ENCODE assay signal across 1 cellular context in the genomic region with DNA sequence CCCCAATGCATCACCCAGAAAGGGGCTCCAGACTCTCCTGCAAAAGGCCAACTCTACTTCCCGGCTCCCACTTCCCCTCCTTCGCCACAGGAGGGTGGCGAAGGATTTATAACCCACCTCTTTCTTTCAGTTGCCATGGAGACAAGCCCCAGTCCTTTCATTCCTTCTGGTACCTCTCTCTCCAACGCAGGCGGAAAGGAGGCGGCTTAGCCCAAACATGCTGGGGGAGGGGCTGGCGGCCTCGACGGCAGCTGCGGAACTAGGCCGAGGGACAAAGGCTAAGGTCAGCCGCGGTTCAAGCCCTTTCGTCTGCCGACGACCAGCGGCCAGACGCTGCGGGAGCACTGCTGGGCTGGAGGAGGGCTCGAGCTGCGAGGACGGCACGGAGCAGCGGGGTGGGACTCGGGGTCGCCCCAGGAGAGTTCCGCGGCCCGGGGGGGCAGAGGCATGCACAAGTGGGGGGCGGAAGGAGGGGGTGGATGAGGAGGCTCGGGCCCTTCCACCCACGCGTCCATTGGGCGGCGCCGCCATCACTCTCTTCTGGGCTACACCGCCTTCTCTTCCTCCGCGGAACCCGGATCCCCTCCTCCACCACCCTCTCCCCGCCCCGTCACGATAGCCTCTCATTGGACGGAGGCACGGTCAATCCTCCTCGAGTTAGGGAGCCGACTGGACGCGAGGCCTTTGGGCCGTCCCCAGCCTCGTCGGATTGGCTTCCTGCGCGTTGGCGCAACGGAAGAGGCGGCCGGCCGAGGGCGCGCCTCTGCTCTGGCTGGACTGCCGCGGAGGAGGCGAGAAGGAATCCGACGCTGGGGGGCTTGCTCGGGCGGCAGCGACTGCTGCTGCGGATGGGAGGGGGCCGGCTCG.
TF ChIP-seq lines count a peak whose summit lies in the region.

Gene PANK2, plus strand, starts transcription at position 766 of the 867 bp plus-strand sequence.

TF ChIP-seq in WTC11, 78 proteins besides CTCF, POLR2A, EP300 and RAD21 (continued from another document and continues in another):
- no peak; the same call in 1 of the 2 replicates for TF ChIP-seq STAT6 (CRISPR knock-in tag; conservative IDR thresholded peaks at IDR 0.05; ENCODE audit: low read depth)
- no peak for TF ChIP-seq ZNF423 (CRISPR knock-in tag; IDR thresholded peaks at IDR 0.05)
- TF ChIP-seq PRRX2 (CRISPR knock-in tag; IDR thresholded peaks at IDR 0.05), result no peak
- TF ChIP-seq, protein P1, sequence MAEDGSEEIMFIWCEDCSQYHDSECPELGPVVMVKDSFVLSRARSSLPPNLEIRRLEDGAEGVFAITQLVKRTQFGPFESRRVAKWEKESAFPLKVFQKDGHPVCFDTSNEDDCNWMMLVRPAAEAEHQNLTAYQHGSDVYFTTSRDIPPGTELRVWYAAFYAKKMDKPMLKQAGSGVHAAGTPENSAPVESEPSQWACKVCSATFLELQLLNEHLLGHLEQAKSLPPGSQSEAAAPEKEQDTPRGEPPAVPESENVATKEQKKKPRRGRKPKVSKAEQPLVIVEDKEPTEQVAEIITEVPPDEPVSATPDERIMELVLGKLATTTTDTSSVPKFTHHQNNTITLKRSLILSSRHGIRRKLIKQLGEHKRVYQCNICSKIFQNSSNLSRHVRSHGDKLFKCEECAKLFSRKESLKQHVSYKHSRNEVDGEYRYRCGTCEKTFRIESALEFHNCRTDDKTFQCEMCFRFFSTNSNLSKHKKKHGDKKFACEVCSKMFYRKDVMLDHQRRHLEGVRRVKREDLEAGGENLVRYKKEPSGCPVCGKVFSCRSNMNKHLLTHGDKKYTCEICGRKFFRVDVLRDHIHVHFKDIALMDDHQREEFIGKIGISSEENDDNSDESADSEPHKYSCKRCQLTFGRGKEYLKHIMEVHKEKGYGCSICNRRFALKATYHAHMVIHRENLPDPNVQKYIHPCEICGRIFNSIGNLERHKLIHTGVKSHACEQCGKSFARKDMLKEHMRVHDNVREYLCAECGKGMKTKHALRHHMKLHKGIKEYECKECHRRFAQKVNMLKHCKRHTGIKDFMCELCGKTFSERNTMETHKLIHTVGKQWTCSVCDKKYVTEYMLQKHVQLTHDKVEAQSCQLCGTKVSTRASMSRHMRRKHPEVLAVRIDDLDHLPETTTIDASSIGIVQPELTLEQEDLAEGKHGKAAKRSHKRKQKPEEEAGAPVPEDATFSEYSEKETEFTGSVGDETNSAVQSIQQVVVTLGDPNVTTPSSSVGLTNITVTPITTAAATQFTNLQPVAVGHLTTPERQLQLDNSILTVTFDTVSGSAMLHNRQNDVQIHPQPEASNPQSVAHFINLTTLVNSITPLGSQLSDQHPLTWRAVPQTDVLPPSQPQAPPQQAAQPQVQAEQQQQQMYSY (CRISPR knock-in tag; IDR thresholded peaks at IDR 0.05), result peak; percentile 28; the same call in 1 of the 2 replicates
- TF ChIP-seq ZBTB21 (CRISPR knock-in tag; IDR thresholded peaks at IDR 0.05; ENCODE audit: borderline replicate concordance), result peak; percentile 38; the same call in 1 of the 2 replicates
- TF ChIP-seq CREM (CRISPR knock-in tag; IDR thresholded peaks at IDR 0.05), result 0 out of 2 replicates have a peak, but pooled peaks have one; percentile 24
- no peak for TF ChIP-seq ATF2 (CRISPR knock-in tag; IDR thresholded peaks at IDR 0.05; ENCODE audit: borderline replicate concordance, low read depth)
- TF ChIP-seq SMAD4 (CRISPR knock-in tag; IDR thresholded peaks at IDR 0.05), result no peak
- TF ChIP-seq ZBTB43 (CRISPR knock-in tag; IDR thresholded peaks at IDR 0.05), result 0 out of 2 replicates have a peak, but pooled peaks have one; percentile 77
- no peak for TF ChIP-seq ZNF532 (CRISPR knock-in tag; IDR thresholded peaks at IDR 0.05; ENCODE audit: borderline replicate concordance)
- TF ChIP-seq ATF3 (CRISPR knock-in tag; conservative IDR thresholded peaks at IDR 0.05), result no peak
- TF ChIP-seq FOXP1 (CRISPR knock-in tag; IDR thresholded peaks at IDR 0.05; ENCODE audit: borderline replicate concordance), result no peak; the same call in none of the 2 replicates
- no peak for TF ChIP-seq EMX1 (CRISPR knock-in tag; IDR thresholded peaks at IDR 0.05)
- TF ChIP-seq, protein P2, sequence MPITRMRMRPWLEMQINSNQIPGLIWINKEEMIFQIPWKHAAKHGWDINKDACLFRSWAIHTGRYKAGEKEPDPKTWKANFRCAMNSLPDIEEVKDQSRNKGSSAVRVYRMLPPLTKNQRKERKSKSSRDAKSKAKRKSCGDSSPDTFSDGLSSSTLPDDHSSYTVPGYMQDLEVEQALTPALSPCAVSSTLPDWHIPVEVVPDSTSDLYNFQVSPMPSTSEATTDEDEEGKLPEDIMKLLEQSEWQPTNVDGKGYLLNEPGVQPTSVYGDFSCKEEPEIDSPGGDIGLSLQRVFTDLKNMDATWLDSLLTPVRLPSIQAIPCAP (CRISPR knock-in tag; IDR thresholded peaks at IDR 0.05), result no peak
- peak; percentile 52; the same call in 1 of the 2 replicates for TF ChIP-seq FOXK1 (CRISPR knock-in tag; IDR thresholded peaks at IDR 0.05)
- TF ChIP-seq ZNF317 (CRISPR knock-in tag; IDR thresholded peaks at IDR 0.05; ENCODE audit: borderline replicate concordance, low read depth), result no peak
- TF ChIP-seq, protein P3, sequence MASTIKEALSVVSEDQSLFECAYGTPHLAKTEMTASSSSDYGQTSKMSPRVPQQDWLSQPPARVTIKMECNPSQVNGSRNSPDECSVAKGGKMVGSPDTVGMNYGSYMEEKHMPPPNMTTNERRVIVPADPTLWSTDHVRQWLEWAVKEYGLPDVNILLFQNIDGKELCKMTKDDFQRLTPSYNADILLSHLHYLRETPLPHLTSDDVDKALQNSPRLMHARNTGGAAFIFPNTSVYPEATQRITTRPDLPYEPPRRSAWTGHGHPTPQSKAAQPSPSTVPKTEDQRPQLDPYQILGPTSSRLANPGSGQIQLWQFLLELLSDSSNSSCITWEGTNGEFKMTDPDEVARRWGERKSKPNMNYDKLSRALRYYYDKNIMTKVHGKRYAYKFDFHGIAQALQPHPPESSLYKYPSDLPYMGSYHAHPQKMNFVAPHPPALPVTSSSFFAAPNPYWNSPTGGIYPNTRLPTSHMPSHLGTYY (CRISPR knock-in tag; IDR thresholded peaks at IDR 0.05), result no peak
- no peak for TF ChIP-seq IRF2 (CRISPR knock-in tag; IDR thresholded peaks at IDR 0.05; ENCODE audit: borderline replicate concordance, low read depth)
- TF ChIP-seq, protein P4, sequence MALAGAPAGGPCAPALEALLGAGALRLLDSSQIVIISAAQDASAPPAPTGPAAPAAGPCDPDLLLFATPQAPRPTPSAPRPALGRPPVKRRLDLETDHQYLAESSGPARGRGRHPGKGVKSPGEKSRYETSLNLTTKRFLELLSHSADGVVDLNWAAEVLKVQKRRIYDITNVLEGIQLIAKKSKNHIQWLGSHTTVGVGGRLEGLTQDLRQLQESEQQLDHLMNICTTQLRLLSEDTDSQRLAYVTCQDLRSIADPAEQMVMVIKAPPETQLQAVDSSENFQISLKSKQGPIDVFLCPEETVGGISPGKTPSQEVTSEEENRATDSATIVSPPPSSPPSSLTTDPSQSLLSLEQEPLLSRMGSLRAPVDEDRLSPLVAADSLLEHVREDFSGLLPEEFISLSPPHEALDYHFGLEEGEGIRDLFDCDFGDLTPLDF (CRISPR knock-in tag; IDR thresholded peaks at IDR 0.05), result peak; percentile 49; the same call in 1 of the 2 replicates
- TF ChIP-seq TEAD4 (CRISPR knock-in tag; IDR thresholded peaks at IDR 0.05), result no peak
- no peak for TF ChIP-seq ZNF512 (CRISPR knock-in tag; IDR thresholded peaks at IDR 0.05; ENCODE audit: borderline replicate concordance)
- peak; percentile 53; the same call in 1 of the 2 replicates for TF ChIP-seq TEAD1 (CRISPR knock-in tag; IDR thresholded peaks at IDR 0.05)
- peak; percentile 80 for TF ChIP-seq MYBL2 (CRISPR knock-in tag; IDR thresholded peaks at IDR 0.05)
- TF ChIP-seq ZNF232 (CRISPR knock-in tag; IDR thresholded peaks at IDR 0.05), result peak; percentile 85; the same call in 1 of the 2 replicates
- TF ChIP-seq MAX (CRISPR knock-in tag; IDR thresholded peaks at IDR 0.05), result peak; percentile 64
- no peak for TF ChIP-seq HMGA2 (CRISPR knock-in tag; IDR thresholded peaks at IDR 0.05)
- TF ChIP-seq GTF2I (CRISPR knock-in tag; conservative IDR thresholded peaks at IDR 0.05), result no peak
- no peak for TF ChIP-seq ZNF219 (CRISPR knock-in tag; IDR thresholded peaks at IDR 0.05; ENCODE audit: borderline replicate concordance)
